ENCODE assay signal across 29 cellular contexts in genomic region chr2:227823922-227824321, GRCh38. TPM values are rescaled to one million over a fixed set of nuclear protein-coding genes. Genes with fewer than 3 reads are reported as not detected.
"Had no signal": no experiment of that assay in that cellular context is flagged by ENCODE, and none has a peak within 500 bp of the region (broad histone marks: within the 10 kb centered on the region; RNA-seq: fewer than 3 reads in every experiment).

No MANE protein-coding gene starts in this region.

- H3K4me1 Mint-ChIP-seq: stimulated activated memory B cell treated with anti-CD40 and anti-IgM and Interleukin-4, amounts not matched to agents 10 μg/mL and 1 μg/mL and 100 μg/mL, for 72 hours; stimulated activated naive B cell treated with anti-CD40 and anti-IgM and Interleukin-4, amounts not matched to agents 10 μg/mL and 1 μg/mL and 100 μg/mL, for 72 hours had no signal

- ATAC-seq: stimulated activated effector memory CD8-positive, alpha-beta T cell treated with anti-CD3 and anti-CD28 coated beads, Interleukin-12 subunit alpha, Interleukin-12 subunit beta, amount 100 ng/mL, for 72 hours; stimulated activated memory B cell treated with anti-CD40 and anti-IgM and Interleukin-4, amounts not matched to agents 10 μg/mL and 1 μg/mL and 100 μg/mL, for 72 hours; stimulated activated naive B cell treated with anti-CD40 and anti-IgM and Interleukin-4, amounts not matched to agents 10 μg/mL and 1 μg/mL and 100 μg/mL, for 72 hours; stimulated activated naive CD8-positive, alpha-beta T cell treated with anti-CD3 and anti-CD28 coated beads, Interleukin-15, amount 100 ng/mL, for 72 hours; stimulated activated naive CD8-positive, alpha-beta T cell treated with anti-CD3 and anti-CD28 coated beads, Interleukin-15, Interleukin-2, amounts not matched to agents 100 U/mL and 50 U/mL, for 24 hours; upper lobe of right lung had no signal

- H3K27ac ChIP-seq: stomach, suprapubic skin, testis, thoracic aorta, thyroid gland, tibial artery, tibial nerve, transverse colon, upper lobe of left lung, upper lobe of right lung, uterus, vagina had no signal

- H3K4me3 Mint-ChIP-seq: stimulated activated effector memory CD8-positive, alpha-beta T cell treated with anti-CD3 and anti-CD28 coated beads, Interleukin-12 subunit alpha, Interleukin-12 subunit beta, amount 100 ng/mL, for 72 hours; stimulated activated memory B cell treated with anti-CD40 and anti-IgM and Interleukin-4, amounts not matched to agents 10 μg/mL and 1 μg/mL and 100 μg/mL, for 72 hours; stimulated activated naive B cell treated with anti-CD40 and anti-IgM and Interleukin-4, amounts not matched to agents 10 μg/mL and 1 μg/mL and 100 μg/mL, for 72 hours; stimulated activated naive CD8-positive, alpha-beta T cell treated with anti-CD3 and anti-CD28 coated beads, Interleukin-15, amount 100 ng/mL, for 72 hours; stimulated activated naive CD8-positive, alpha-beta T cell treated with anti-CD3 and anti-CD28 coated beads, Interleukin-15, Interleukin-2, amounts not matched to agents 100 ng/mL and 50 ng/mL, for 24 hours; type B pancreatic cell had no signal

- H3K27ac Mint-ChIP-seq: stimulated activated effector memory CD8-positive, alpha-beta T cell treated with anti-CD3 and anti-CD28 coated beads, Interleukin-12 subunit alpha, Interleukin-12 subunit beta, amount 100 ng/mL, for 72 hours; stimulated activated memory B cell treated with anti-CD40 and anti-IgM and Interleukin-4, amounts not matched to agents 10 μg/mL and 1 μg/mL and 100 μg/mL, for 72 hours; stimulated activated naive B cell treated with anti-CD40 and anti-IgM and Interleukin-4, amounts not matched to agents 10 μg/mL and 1 μg/mL and 100 μg/mL, for 72 hours; stimulated activated naive CD8-positive, alpha-beta T cell treated with anti-CD3 and anti-CD28 coated beads, Interleukin-15, amount 100 ng/mL, for 72 hours; stimulated activated naive CD8-positive, alpha-beta T cell treated with anti-CD3 and anti-CD28 coated beads, Interleukin-15, Interleukin-2, amounts not matched to agents 100 ng/mL and 50 ng/mL, for 24 hours; type B pancreatic cell had no signal

- H3K9me3 ChIP-seq: stomach, suprapubic skin, testis, thoracic aorta, thyroid gland, tibial artery, tibial nerve, transverse colon, upper lobe of left lung, upper lobe of right lung, uterus, vagina had no signal

- H3K36me3 ChIP-seq: stomach, suprapubic skin, thoracic aorta, thyroid gland, tibial artery, tibial nerve, transverse colon, upper lobe of left lung, upper lobe of right lung, uterus, vagina had no signal

- H3K27me3 Mint-ChIP-seq: type B pancreatic cell had no signal

- H3K36me3 Mint-ChIP-seq: stimulated activated memory B cell treated with anti-CD40 and anti-IgM and Interleukin-4, amounts not matched to agents 10 μg/mL and 1 μg/mL and 100 μg/mL, for 72 hours; stimulated activated naive B cell treated with anti-CD40 and anti-IgM and Interleukin-4, amounts not matched to agents 10 μg/mL and 1 μg/mL and 100 μg/mL, for 72 hours; type B pancreatic cell had no signal

- H3K4me3 ChIP-seq: stomach, suprapubic skin, testis, thoracic aorta, thyroid gland, tibial artery, tibial nerve, transverse colon, upper lobe of left lung, upper lobe of right lung, uterus, vagina had no signal

- H3K4me1 ChIP-seq: testis, thyroid gland, tibial nerve, upper lobe of right lung, uterus had no signal

- DNase-seq: stimulated activated CD4-positive, alpha-beta T cell treated with anti-CD3 and anti-CD28 coated beads, Interleukin-2, amount 100 ng/mL, for 48 hours; stimulated activated CD4-positive, alpha-beta T cell treated with anti-CD3 and anti-CD28 coated beads, Interleukin-4, amount 100 ng/mL, for 1 hour; stimulated activated CD4-positive, alpha-beta T cell treated with anti-CD3 and anti-CD28 coated beads, Interleukin-4, amount 100 ng/mL, for 24 hours; stimulated activated CD4-positive, alpha-beta T cell treated with anti-CD3 and anti-CD28 coated beads, Interleukin-4, amount 100 ng/mL, for 4 hours; stimulated activated CD8-positive, alpha-beta memory T cell treated with anti-CD3 and anti-CD28 coated beads, Interleukin-4, amount 100 ng/mL, for 48 hours; stimulated activated naive B cell treated with anti-CD40 and anti-IgM and Interleukin-4, amounts not matched to agents 10 μg/mL and 1 μg/mL and 100 μg/mL, for 72 hours; stimulated activated naive CD4-positive, alpha-beta T cell; stimulated activated naive CD4-positive, alpha-beta T cell treated with Interleukin-2 at 50 U/mL for 16 hours; stimulated activated naive CD8-positive, alpha-beta T cell treated with anti-CD3 and anti-CD28 coated beads, Interleukin-15, amount 100 ng/mL, for 72 hours; stimulated activated naive CD8-positive, alpha-beta T cell treated with anti-CD3 and anti-CD28 coated beads, Interleukin-15, Interleukin-2, amounts not matched to agents 100 U/mL and 50 U/mL, for 24 hours; stomach; substantia nigra; testis; thyroid gland; tibial artery; transverse colon; trophoblast cell; upper lobe of left lung; upper lobe of right lung; uterus had no signal

- H3K9me3 Mint-ChIP-seq: stimulated activated naive B cell treated with anti-CD40 and anti-IgM and Interleukin-4, amounts not matched to agents 10 μg/mL and 1 μg/mL and 100 μg/mL, for 72 hours had no signal

RNA-seq across cellular contexts. Expression of gene DAW1, which starts 47.5 kb away (rescaled TPM):
- polyA plus RNA-seq: urinary bladder had no signal
